In genomic region chr1:112451301-112451700, GRCh38 we compare ENCODE assay signal across 3 cellular contexts. TPM values are rescaled to one million over a fixed set of nuclear protein-coding genes. Genes with fewer than 3 reads are reported as not detected.
"Had no signal": no experiment of that assay in that cellular context is flagged by ENCODE, and none has a peak within 500 bp of the region (broad histone marks: within the 10 kb centered on the region; RNA-seq: fewer than 3 reads in every experiment).

No MANE protein-coding gene starts in this region.

RNA-seq across cellular contexts. Expression of gene WNT2B, which starts 57.5 kb away (rescaled TPM):
- total RNA-seq: activated CD4-positive, alpha-beta T cell treated with anti-CD3 and anti-CD28 coated beads, Interleukin-2, amount 10 ng/mL, durations not matched to agents 24 days and 14 days; activated CD8-positive, alpha-beta memory T cell treated with anti-CD3 and anti-CD28 coated beads for 36 hours; activated naive CD8-positive, alpha-beta T cell treated with anti-CD3 and anti-CD28 coated beads for 36 hours had no signal
